14 cellular contexts compared by ENCODE assay signal in the genomic region with DNA sequence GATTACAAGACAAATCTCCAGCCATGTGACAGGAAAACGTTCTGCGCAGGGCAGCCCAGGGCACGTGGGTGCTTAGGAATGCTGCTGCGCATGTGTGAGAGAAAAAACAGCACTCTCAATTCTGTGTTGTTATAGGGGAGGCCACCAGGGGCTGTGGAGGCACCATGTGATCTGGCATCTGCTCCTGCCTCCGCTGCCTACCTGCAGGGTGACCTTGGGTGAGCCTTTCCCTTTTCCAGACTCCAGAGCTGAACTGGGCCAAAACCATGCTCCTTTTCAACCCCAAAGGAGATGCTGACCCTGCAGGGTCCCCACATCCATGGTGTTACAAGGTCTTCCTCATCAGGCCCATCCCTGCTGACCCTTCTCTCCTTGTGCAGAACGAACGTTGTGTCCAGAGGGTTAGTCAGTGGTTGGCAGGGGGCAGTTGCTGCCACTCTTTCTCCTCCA.
DNase-seq lines count a peak whose midpoint lies in the region; ATAC-seq, FAIRE-seq and TF ChIP-seq lines count a peak whose summit lies in the region.
"Had no signal": no experiment of that assay in that cellular context is flagged by ENCODE, and none has a peak within 500 bp of the region (broad histone marks: within the 10 kb centered on the region; RNA-seq: fewer than 3 reads in every experiment).

No MANE protein-coding gene starts in this region.

- no peaks in the 10 kb centered on the region for H3K36me3 Mint-ChIP-seq in naive thymus-derived CD4-positive, alpha-beta T cell

- peak; percentile 24 for DNase-seq in activated CD8-positive, alpha-beta memory T cell treated with anti-CD3 and anti-CD28 coated beads for 24 hours
- DNase-seq in activated CD8-positive, alpha-beta memory T cell treated with anti-CD3 and anti-CD28 coated beads, Interleukin-2, amount 50 U/mL, for 4 hours: no peak
- DNase-seq in WERI-Rb-1: peak; percentile 57
- DNase-seq in kidney: no peak
- DNase-seq in naive thymus-derived CD4-positive, alpha-beta T cell: no peak
- DNase-seq in NCI-H2227 (lab: John Stamatoyannopoulos, UW; ENCODE audit: unreplicated experiment): no peak
- no peak for DNase-seq in activated effector memory CD4-positive, alpha-beta T cell treated with anti-CD3 and anti-CD28 coated beads, Interleukin-2, amount 50 U/mL, for 16 hours
- DNase-seq: activated T-cell treated with anti-CD3 and anti-CD28 coated beads, Interleukin-2, amount 50 U/mL, for 4 hours; hypothalamus; lower lobe of right lung; NCI-H2107; nucleus accumbens; spleen had no signal

- H3K4me1 Mint-ChIP-seq in naive thymus-derived CD4-positive, alpha-beta T cell: no peaks in the 10 kb centered on the region

- POLR2A ChIA-PET in naive thymus-derived CD4-positive, alpha-beta T cell (lab: Charles Lee): no interaction called here

- no peak for ATAC-seq in naive thymus-derived CD4-positive, alpha-beta T cell
- no peak for ATAC-seq in GM21515 (IDR thresholded peaks at IDR 0.05; ENCODE audit: unreplicated experiment)
- ATAC-seq: activated T-cell treated with anti-CD3 and anti-CD28 coated beads, Interleukin-2, amount 50 U/mL, for 4 hours; lower lobe of right lung had no signal

- no peaks in the 10 kb centered on the region for H3K27me3 ChIP-seq in WERI-Rb-1 (ENCODE audit: insufficient read depth, low read depth, severe bottlenecking)
- no peaks in the 10 kb centered on the region for H3K27me3 ChIP-seq in naive thymus-derived CD4-positive, alpha-beta T cell (ENCODE audit: control insufficient read depth in 2 of 2, insufficient read depth in 2 of 2, low read length in 2 of 2)

- intact Hi-C loops in kidney (cut with DNase I): no loop called here
- intact Hi-C loops in naive thymus-derived CD4-positive, alpha-beta T cell (cut with micrococcal nuclease): no loop called here

- peaks cover 0 to 5% of the 10 kb centered on the region in 2 donors for H3K4me1 ChIP-seq in kidney (ENCODE audit: control insufficient read depth in 1 of 2, insufficient read depth in 1 of 2, low read depth in 1 of 2, low read length in 2 of 2)
- no peaks in the 10 kb centered on the region for H3K4me1 ChIP-seq in naive thymus-derived CD4-positive, alpha-beta T cell (ENCODE audit: control insufficient read depth in 2 of 2, insufficient read depth in 2 of 2, low read length in 2 of 2)
- H3K4me1 ChIP-seq: spleen had no signal

- H3K36me3 ChIP-seq in WERI-Rb-1 (no peaks in the 10 kb centered on the region), kidney (ENCODE audit: control insufficient read depth in 1 of 2, insufficient read depth in 2 of 2, low read length in 2 of 2) (no peaks in the 10 kb centered on the region)
- H3K36me3 ChIP-seq in naive thymus-derived CD4-positive, alpha-beta T cell (ENCODE audit: control insufficient read depth in 2 of 3, insufficient read depth in 3 of 3, low read length in 3 of 3): no peaks in the 10 kb centered on the region
- H3K36me3 ChIP-seq: lower lobe of right lung, spleen had no signal

- H3K27ac ChIP-seq in WERI-Rb-1 (no peak overlapping the region), kidney (ENCODE audit: low read depth in 2 of 2, low read length in 2 of 2) (no peak overlapping the region)
- H3K27ac ChIP-seq in naive thymus-derived CD4-positive, alpha-beta T cell (ENCODE audit: low read depth, low read length): no peak overlapping the region
- H3K27ac ChIP-seq: lower lobe of right lung, spleen had no signal

- no peaks in the 10 kb centered on the region for H3K9me3 ChIP-seq in WERI-Rb-1 (ENCODE audit: severe bottlenecking)
- H3K9me3 ChIP-seq in kidney (ENCODE audit: control insufficient read depth in 1 of 2, low read length in 2 of 2): no peaks in the 10 kb centered on the region
- no peaks in the 10 kb centered on the region for H3K9me3 ChIP-seq in naive thymus-derived CD4-positive, alpha-beta T cell (ENCODE audit: control insufficient read depth in 2 of 3, low read length in 3 of 3)
- H3K9me3 ChIP-seq: lower lobe of right lung, spleen had no signal

- CTCF ChIA-PET in naive thymus-derived CD4-positive, alpha-beta T cell (lab: Charles Lee): no interaction called here

- no peak overlapping the region for H3K27ac Mint-ChIP-seq in naive thymus-derived CD4-positive, alpha-beta T cell

- no peak overlapping the region for H3K4me3 Mint-ChIP-seq in naive thymus-derived CD4-positive, alpha-beta T cell
- H3K4me3 Mint-ChIP-seq: activated T-cell treated with anti-CD3 and anti-CD28 coated beads, Interleukin-2, amount 50 U/mL, for 4 hours had no signal

- H3K9me3 Mint-ChIP-seq in naive thymus-derived CD4-positive, alpha-beta T cell: peaks cover 0 to 4% (median 0%) of the 10 kb centered on the region in 11 donors
- H3K9me3 Mint-ChIP-seq: activated T-cell treated with anti-CD3 and anti-CD28 coated beads, Interleukin-2, amount 50 U/mL, for 4 hours had no signal

- no peak for FAIRE-seq in kidney (lab: Jason Lieb, UNC)

- no peak overlapping the region for H3K4me3 ChIP-seq in WERI-Rb-1 (ENCODE audit: low read depth, low read length)
- H3K4me3 ChIP-seq in kidney (ENCODE audit: low read length in 2 of 2): no peak overlapping the region
- no peak overlapping the region for H3K4me3 ChIP-seq in naive thymus-derived CD4-positive, alpha-beta T cell (ENCODE audit: low read length)
- H3K4me3 ChIP-seq: lower lobe of right lung, spleen had no signal

- TF ChIP-seq CTCF in WERI-Rb-1 (IDR thresholded peaks at IDR 0.05; ENCODE audit: low read depth, low read length) (peak; percentile 63), kidney (IDR thresholded peaks at IDR 0.05; ENCODE audit: borderline replicate concordance, extremely low read depth, insufficient read depth) (peak; percentile 3)

- H3K9ac ChIP-seq in kidney (ENCODE audit: low read length in 2 of 2): no peak overlapping the region

- peaks cover 29 to 46% (median 39%) of the 10 kb centered on the region in 5 donors for H3K27me3 Mint-ChIP-seq in naive thymus-derived CD4-positive, alpha-beta T cell

Comparison
In these comparisons a context has a peak if more than half of its experiments do, and no peak if none do; other contexts are left out.
1. DNase-seq: peak in activated CD8-positive, alpha-beta memory T cell treated with anti-CD3 and anti-CD28 coated beads for 24 hours (single experiment) and WERI-Rb-1 (single experiment); none in activated CD8-positive, alpha-beta memory T cell treated with anti-CD3 and anti-CD28 coated beads, Interleukin-2, amount 50 U/mL, for 4 hours (single experiment), kidney (single experiment), naive thymus-derived CD4-positive, alpha-beta T cell (0 of 9), NCI-H2227 (single experiment) and activated effector memory CD4-positive, alpha-beta T cell treated with anti-CD3 and anti-CD28 coated beads, Interleukin-2, amount 50 U/mL, for 16 hours (single experiment).